ENCODE assay signal across 31 cellular contexts in the genomic region with DNA sequence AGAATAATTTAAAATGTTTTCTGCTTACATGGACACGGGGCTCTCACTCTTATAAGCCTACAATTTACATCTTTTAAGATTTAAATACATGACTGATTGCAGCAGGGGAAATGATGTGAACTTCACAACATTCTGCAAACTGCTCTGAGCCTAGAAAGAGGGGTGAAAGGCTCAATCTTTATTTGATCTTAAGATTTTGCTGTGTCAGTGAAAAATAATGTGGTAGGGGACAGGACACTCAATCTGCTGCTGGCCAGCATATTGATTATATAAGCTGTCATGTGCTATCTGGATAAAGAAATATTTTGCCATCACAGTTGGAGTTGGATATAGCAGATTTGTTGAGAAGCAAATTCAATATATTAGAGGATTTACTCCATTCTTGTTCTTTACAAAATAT.
"Had no signal": no experiment of that assay in that cellular context is flagged by ENCODE, and none has a peak within 500 bp of the region (broad histone marks: within the 10 kb centered on the region; RNA-seq: fewer than 3 reads in every experiment).

No MANE protein-coding gene starts in this region.

- H3K4me3 ChIP-seq: ovary, psoas muscle, skin epidermis, smooth muscle cell, spleen, suprapubic skin, testis, tibial artery, transverse colon, upper lobe of right lung, uterus had no signal

- H3K9me3 ChIP-seq: ovary, psoas muscle, suprapubic skin, testis, tibial artery, transverse colon, upper lobe of right lung, uterus had no signal

- H3K9ac ChIP-seq: parathyroid adenoma had no signal

- H3K4me1 ChIP-seq: parathyroid adenoma, psoas muscle, spleen, suprapubic skin, testis, transverse colon, upper lobe of right lung, uterus had no signal

- H3K27ac ChIP-seq: ovary, parathyroid adenoma, psoas muscle, skin epidermis, spleen, suprapubic skin, testis, tibial artery, transverse colon, upper lobe of right lung, uterus had no signal

- H3K4me3 Mint-ChIP-seq: naive thymus-derived CD8-positive, alpha-beta T cell; natural killer cell treated with Interleukin-12 subunit alpha and Interleukin-12 subunit beta and Interleukin-15 and Interleukin-18, amount 100 ng/mL, for 72 hours; nephron progenitor cell; neural crest cell; stimulated activated memory B cell treated with anti-CD40 and anti-IgM and Interleukin-4, amounts not matched to agents 10 μg/mL and 1 μg/mL and 100 μg/mL, for 72 hours; stimulated activated naive CD8-positive, alpha-beta T cell treated with anti-CD3 and anti-CD28 coated beads, Interleukin-15, amount 100 ng/mL, for 72 hours; type B pancreatic cell had no signal

- H3K27me3 ChIP-seq: ovary, spleen, suprapubic skin, testis, tibial artery, transverse colon, upper lobe of right lung, uterus had no signal

- H3K9me3 Mint-ChIP-seq: nephron progenitor cell; stimulated activated memory B cell treated with anti-CD40 and anti-IgM and Interleukin-4, amounts not matched to agents 10 μg/mL and 1 μg/mL and 100 μg/mL, for 72 hours; type B pancreatic cell had no signal

- H3K4me2 ChIP-seq: smooth muscle cell had no signal

- H3K27ac Mint-ChIP-seq: naive thymus-derived CD8-positive, alpha-beta T cell; natural killer cell treated with Interleukin-12 subunit alpha and Interleukin-12 subunit beta and Interleukin-15 and Interleukin-18, amount 100 ng/mL, for 72 hours; nephron progenitor cell; progenitor cell of endocrine pancreas; stimulated activated memory B cell treated with anti-CD40 and anti-IgM and Interleukin-4, amounts not matched to agents 10 μg/mL and 1 μg/mL and 100 μg/mL, for 72 hours; stimulated activated naive CD8-positive, alpha-beta T cell treated with anti-CD3 and anti-CD28 coated beads, Interleukin-15, amount 100 ng/mL, for 72 hours; type B pancreatic cell had no signal

- H3K4me1 Mint-ChIP-seq: naive thymus-derived CD8-positive, alpha-beta T cell; nephron progenitor cell; neural crest cell; stimulated activated memory B cell treated with anti-CD40 and anti-IgM and Interleukin-4, amounts not matched to agents 10 μg/mL and 1 μg/mL and 100 μg/mL, for 72 hours; stimulated activated naive CD8-positive, alpha-beta T cell treated with anti-CD3 and anti-CD28 coated beads, Interleukin-15, amount 100 ng/mL, for 72 hours had no signal

- H2AFZ ChIP-seq: parathyroid adenoma had no signal

- H3K36me3 ChIP-seq: ovary, spleen, suprapubic skin, tibial artery, transverse colon, upper lobe of right lung, uterus had no signal

- ATAC-seq: naive thymus-derived CD8-positive, alpha-beta T cell; natural killer cell treated with Interleukin-12 subunit alpha and Interleukin-12 subunit beta and Interleukin-15 and Interleukin-18, amount 100 ng/mL, for 72 hours; psoas muscle; right cardiac atrium; stimulated activated memory B cell treated with anti-CD40 and anti-IgM and Interleukin-4, amounts not matched to agents 10 μg/mL and 1 μg/mL and 100 μg/mL, for 72 hours; stimulated activated naive CD8-positive, alpha-beta T cell treated with anti-CD3 and anti-CD28 coated beads, Interleukin-15, amount 100 ng/mL, for 72 hours; stimulated activated naive CD8-positive, alpha-beta T cell treated with anti-CD3 and anti-CD28 coated beads, Interleukin-15, Interleukin-2, amounts not matched to agents 100 U/mL and 50 U/mL, for 24 hours had no signal

- H3K79me2 ChIP-seq: parathyroid adenoma had no signal

- H3K36me3 Mint-ChIP-seq: naive thymus-derived CD8-positive, alpha-beta T cell; natural killer cell treated with Interleukin-12 subunit alpha and Interleukin-12 subunit beta and Interleukin-15 and Interleukin-18, amount 100 ng/mL, for 72 hours; stimulated activated memory B cell treated with anti-CD40 and anti-IgM and Interleukin-4, amounts not matched to agents 10 μg/mL and 1 μg/mL and 100 μg/mL, for 72 hours; type B pancreatic cell had no signal

- DNase-seq: naive thymus-derived CD8-positive, alpha-beta T cell; nephron progenitor cell; occipital lobe; ovary; posterior cingulate gyrus; psoas muscle; right cardiac atrium; spleen; stimulated activated CD4-positive, alpha-beta T cell treated with anti-CD3 and anti-CD28 coated beads, Interleukin-12 subunit alpha, Interleukin-12 subunit beta, amount 100 ng/mL, for 4 hours; stimulated activated CD4-positive, alpha-beta T cell treated with anti-CD3 and anti-CD28 coated beads, Interleukin-1b, Interleukin-23, amount 100 ng/mL, for 48 hours; stimulated activated CD4-positive, alpha-beta T cell treated with anti-CD3 and anti-CD28 coated beads, Interleukin-4, amount 100 ng/mL, for 1 hour; stimulated activated CD4-positive, alpha-beta T cell treated with anti-CD3 and anti-CD28 coated beads, Interleukin-4, amount 100 ng/mL, for 4 hours; stimulated activated CD8-positive, alpha-beta memory T cell treated with anti-CD3 and anti-CD28 coated beads, Interleukin-4, amount 100 ng/mL, for 48 hours; stimulated activated naive CD4-positive, alpha-beta T cell; stimulated activated naive CD8-positive, alpha-beta T cell treated with anti-CD3 and anti-CD28 coated beads, Interleukin-15, amount 100 ng/mL, for 72 hours; stimulated activated naive CD8-positive, alpha-beta T cell treated with anti-CD3 and anti-CD28 coated beads, Interleukin-15, Interleukin-2, amounts not matched to agents 100 U/mL and 50 U/mL, for 24 hours; substantia nigra; testis; tibial artery; transverse colon; upper lobe of right lung; uterus had no signal

- H3K27me3 Mint-ChIP-seq: naive thymus-derived CD8-positive, alpha-beta T cell; natural killer cell treated with Interleukin-12 subunit alpha and Interleukin-12 subunit beta and Interleukin-15 and Interleukin-18, amount 100 ng/mL, for 72 hours; progenitor cell of endocrine pancreas; stimulated activated memory B cell treated with anti-CD40 and anti-IgM and Interleukin-4, amounts not matched to agents 10 μg/mL and 1 μg/mL and 100 μg/mL, for 72 hours; stimulated activated naive CD8-positive, alpha-beta T cell treated with anti-CD3 and anti-CD28 coated beads, Interleukin-15, amount 100 ng/mL, for 72 hours; type B pancreatic cell had no signal
